8 cellular contexts compared by ENCODE assay signal in genomic region chr14:23562822-23563472, GRCh38. TPM values are rescaled to one million over a fixed set of nuclear protein-coding genes. Genes with fewer than 3 reads are reported as not detected.
A peak's percentile ranks its signal among the peaks of the same experiment; 100 is the strongest.
DNase-seq lines count a peak whose midpoint lies in the region; ATAC-seq and TF ChIP-seq lines count a peak whose summit lies in the region.

No MANE protein-coding gene starts in this region.

- H3K27ac ChIP-seq in DOHH2 (ENCODE audit: low read depth, low read length) (no peak overlapping the region), SU-DHL-6 (ENCODE audit: low read depth, low read length) (no peak overlapping the region), ascending aorta (no peak overlapping the region)

- TF ChIP-seq CTCF in DOHH2 (IDR thresholded peaks at IDR 0.05; ENCODE audit: low read depth, low read length, poor library complexity, severe bottlenecking) (peak; percentile 89), SU-DHL-6 (IDR thresholded peaks at IDR 0.05; ENCODE audit: insufficient read depth, low read length, poor library complexity, severe bottlenecking) (peak; percentile 87), ascending aorta (IDR thresholded peaks at IDR 0.05) (peak; percentile 77 to 92 (median 90))

- ATAC-seq in GM19463 (IDR thresholded peaks at IDR 0.05; ENCODE audit: unreplicated experiment), result no peak
- ATAC-seq in stimulated activated memory B cell treated with anti-CD40 and anti-IgM and Interleukin-4, amounts not matched to agents 10 μg/mL and 1 μg/mL and 100 μg/mL, for 72 hours, result no peak

- H3K9me3 Mint-ChIP-seq in IgD-negative memory B cell, result no peaks in the 10 kb centered on the region
- no peaks in the 10 kb centered on the region for H3K9me3 Mint-ChIP-seq in stimulated activated memory B cell treated with anti-CD40 and anti-IgM and Interleukin-4, amounts not matched to agents 10 μg/mL and 1 μg/mL and 100 μg/mL, for 72 hours

- peaks cover 14 to 32% (median 22%) of the 10 kb centered on the region in 3 donors for H3K4me1 Mint-ChIP-seq in IgD-negative memory B cell
- peaks cover 55% of the 10 kb centered on the region for H3K4me1 Mint-ChIP-seq in stimulated activated memory B cell treated with anti-CD40 and anti-IgM and Interleukin-4, amounts not matched to agents 10 μg/mL and 1 μg/mL and 100 μg/mL, for 72 hours

- DNase-seq in ascending aorta (ENCODE audit: low spot score in 2 of 2), result no peak
- DNase-seq in islet precursor cell, result peak; percentile 81
- DNase-seq in stimulated activated CD8-positive, alpha-beta memory T cell treated with anti-CD3 and anti-CD28 coated beads, Interleukin-4, amount 100 ng/mL, for 48 hours, result peak; percentile 73

- peak overlapping the region in 2 of 4 donors; percentile 1 to 74 for H3K4me3 Mint-ChIP-seq in IgD-negative memory B cell
- no peak overlapping the region for H3K4me3 Mint-ChIP-seq in stimulated activated memory B cell treated with anti-CD40 and anti-IgM and Interleukin-4, amounts not matched to agents 10 μg/mL and 1 μg/mL and 100 μg/mL, for 72 hours

- H3K9ac ChIP-seq in SU-DHL-6 (ENCODE audit: low read length), result no peak overlapping the region

- H3K27ac Mint-ChIP-seq in IgD-negative memory B cell, result peak overlapping the region in 2 of 3 donors; percentile 46 to 63
- no peak overlapping the region for H3K27ac Mint-ChIP-seq in stimulated activated memory B cell treated with anti-CD40 and anti-IgM and Interleukin-4, amounts not matched to agents 10 μg/mL and 1 μg/mL and 100 μg/mL, for 72 hours

- intact Hi-C loops in ascending aorta (cut with DNase I), result loop anchor here (1.0 to 10.0 kb wide), 2 partner anchors 85 to 802 kb away; partner anchors contain the start of gene NFATC4

- H2AFZ ChIP-seq in SU-DHL-6 (ENCODE audit: low read depth, low read length, severe bottlenecking), result no peak overlapping the region

- no peaks in the 10 kb centered on the region for H3K9me3 ChIP-seq in DOHH2 (ENCODE audit: control insufficient read depth, insufficient read depth, low read length)
- H3K9me3 ChIP-seq in SU-DHL-6 (ENCODE audit: insufficient read depth, low read length), result no peaks in the 10 kb centered on the region
- H3K9me3 ChIP-seq in ascending aorta, result no peaks in the 10 kb centered on the region

- H4K20me1 ChIP-seq in DOHH2 (ENCODE audit: control insufficient read depth, insufficient read depth, low read depth, low read length), result 0 out of 2 replicates have a peak, but pooled peaks cover 5% of the 10 kb centered on the region
- H4K20me1 ChIP-seq in SU-DHL-6 (ENCODE audit: low read depth, low read length), result no peaks in the 10 kb centered on the region

- H3K4me3 ChIP-seq in DOHH2 (ENCODE audit: low read length) (no peak overlapping the region), SU-DHL-6 (ENCODE audit: insufficient read depth, low read length, poor library complexity, severe bottlenecking) (no peak overlapping the region), ascending aorta (no peak overlapping the region)

- H3K79me2 ChIP-seq in DOHH2 (ENCODE audit: control insufficient read depth, low read length) (peaks cover 36% of the 10 kb centered on the region), SU-DHL-6 (ENCODE audit: insufficient read depth, low read length) (peaks cover 18% of the 10 kb centered on the region)

- peaks cover 3% of the 10 kb centered on the region for H3K36me3 Mint-ChIP-seq in IgD-negative memory B cell
- H3K36me3 Mint-ChIP-seq in stimulated activated memory B cell treated with anti-CD40 and anti-IgM and Interleukin-4, amounts not matched to agents 10 μg/mL and 1 μg/mL and 100 μg/mL, for 72 hours, result peaks cover 45% of the 10 kb centered on the region

- H3K9me2 ChIP-seq in DOHH2 (replicated peaks; ENCODE audit: control insufficient read depth, low read length), result no peaks in the 10 kb centered on the region
- H3K9me2 ChIP-seq in SU-DHL-6 (replicated peaks; ENCODE audit: insufficient read depth, low read length), result no peaks in the 10 kb centered on the region

- H3K27me3 Mint-ChIP-seq in IgD-negative memory B cell, result no peaks in the 10 kb centered on the region
- no peaks in the 10 kb centered on the region for H3K27me3 Mint-ChIP-seq in stimulated activated memory B cell treated with anti-CD40 and anti-IgM and Interleukin-4, amounts not matched to agents 10 μg/mL and 1 μg/mL and 100 μg/mL, for 72 hours

- H3F3A ChIP-seq in DOHH2 (ENCODE audit: control insufficient read depth, insufficient read depth) (peaks cover 3% of the 10 kb centered on the region; the same call in 1 of the 2 replicates), SU-DHL-6 (ENCODE audit: insufficient read depth) (peaks cover 5% of the 10 kb centered on the region)

- H3K4me1 ChIP-seq in DOHH2 (ENCODE audit: control insufficient read depth, low read length) (peaks cover 12% of the 10 kb centered on the region), ascending aorta (peaks cover 0 to 8% of the 10 kb centered on the region in 2 donors)

- no peak overlapping the region for H3K4me2 ChIP-seq in DOHH2 (ENCODE audit: low read length)
- no peak overlapping the region for H3K4me2 ChIP-seq in SU-DHL-6 (ENCODE audit: low read depth, low read length, poor library complexity, severe bottlenecking)

- H3K36me3 ChIP-seq in DOHH2 (ENCODE audit: control insufficient read depth, low read length) (peaks cover 87% of the 10 kb centered on the region), SU-DHL-6 (ENCODE audit: low read length) (no peaks in the 10 kb centered on the region), ascending aorta (peaks cover 0 to 10% of the 10 kb centered on the region in 2 donors)

- H3K27me3 ChIP-seq in DOHH2 (ENCODE audit: control insufficient read depth, low read length) (no peaks in the 10 kb centered on the region), SU-DHL-6 (ENCODE audit: low read length) (no peaks in the 10 kb centered on the region), ascending aorta (no peaks in the 10 kb centered on the region)

RNA-seq across cellular contexts. Expression of gene AP1G2, which starts 4.6 kb away (rescaled TPM):
- polyA plus RNA-seq in IgD-negative memory B cell, result 119 TPM
- 56.2 TPM for total RNA-seq in ascending aorta

RNA-seq across cellular contexts. Expression of gene THTPA, which starts 6.9 kb away (rescaled TPM):
- polyA plus RNA-seq in IgD-negative memory B cell, result 18.1 TPM
- total RNA-seq in ascending aorta, result 115 TPM

RNA-seq across cellular contexts. Expression of gene ZFHX2, which starts 11.4 kb away (rescaled TPM):
- 0.26 TPM for polyA plus RNA-seq in IgD-negative memory B cell
- total RNA-seq in ascending aorta, result 1.3 TPM

RNA-seq across cellular contexts. Expression of gene JPH4, which starts 15.6 kb away (rescaled TPM):
- polyA plus RNA-seq in IgD-negative memory B cell, result 0.15 TPM
- total RNA-seq in ascending aorta, result 4.7 TPM

Comparison
In these comparisons a context has a peak if more than half of its experiments do, and no peak if none do; other contexts are left out.
1. DNase-seq: peak in islet precursor cell (single experiment) and stimulated activated CD8-positive, alpha-beta memory T cell treated with anti-CD3 and anti-CD28 coated beads, Interleukin-4, amount 100 ng/mL, for 48 hours (single experiment); none in ascending aorta (0 of 2).
2. Peak in every context shown above with its lines, with median percentiles within 50 percentile points of each other: CTCF ChIP-seq.